In the genomic region with DNA sequence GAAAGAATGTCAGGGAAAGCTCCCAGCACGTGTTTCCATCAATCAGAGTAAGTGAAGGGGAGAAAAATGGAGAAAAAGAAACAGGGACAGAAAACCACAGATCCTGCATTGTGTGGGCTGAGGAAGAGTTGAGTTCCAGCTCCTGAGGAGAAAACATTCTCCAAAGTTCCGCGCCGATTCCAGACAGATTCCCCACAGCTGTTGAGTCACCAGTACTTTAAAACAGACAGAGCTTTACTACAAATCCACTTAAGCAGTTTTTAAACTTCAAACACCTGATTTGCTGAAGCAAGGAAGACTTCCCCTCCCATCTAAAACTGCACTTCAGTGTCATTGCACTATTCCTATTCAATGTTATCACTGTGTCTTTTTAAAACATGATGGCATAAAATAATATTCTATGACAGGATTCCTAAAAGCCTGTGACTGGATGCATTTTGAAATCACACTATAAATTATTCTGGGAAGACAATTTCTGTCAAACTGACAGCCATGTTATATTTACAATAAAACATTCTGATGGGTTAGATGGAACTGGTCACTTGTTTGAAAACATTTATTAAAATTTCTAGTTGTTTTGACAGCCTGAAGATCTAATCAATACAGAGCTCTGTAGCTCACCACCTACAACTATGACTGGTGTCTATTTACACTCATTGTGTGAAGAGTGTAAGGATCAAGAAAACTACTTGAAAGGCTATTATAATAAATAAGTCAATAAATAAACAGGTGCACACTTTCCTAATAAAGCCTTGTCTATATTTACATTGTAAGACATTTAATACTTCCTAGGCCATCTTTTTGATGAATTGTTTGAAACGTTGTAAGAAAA, we compare ENCODE assay signal across 8 cellular contexts.
DNase-seq lines count a peak whose midpoint lies in the region; ATAC-seq and TF ChIP-seq lines count a peak whose summit lies in the region.
"Had no signal": no experiment of that assay in that cellular context is flagged by ENCODE, and none has a peak within 500 bp of the region (broad histone marks: within the 10 kb centered on the region; RNA-seq: fewer than 3 reads in every experiment).

No MANE protein-coding gene starts in this region.

- H3K27ac ChIP-seq in tibial artery = peak overlapping the region; percentile 2 to 33

- H3K36me3 ChIP-seq in tibial artery = no peaks in the 10 kb centered on the region

- peaks cover 15% of the 10 kb centered on the region for H3K27me3 Mint-ChIP-seq in stimulated activated naive CD8-positive, alpha-beta T cell treated with anti-CD3 and anti-CD28 coated beads, Interleukin-15, amount 100 ng/mL, for 72 hours
- H3K27me3 Mint-ChIP-seq: T-helper 17 cell had no signal

- H3K9me3 ChIP-seq in tibial artery = no peaks in the 10 kb centered on the region

- peaks cover 0 to 24% (median 11%) of the 10 kb centered on the region in 4 donors for H3K4me1 ChIP-seq in tibial artery

- H3K4me1 Mint-ChIP-seq in stimulated activated naive CD8-positive, alpha-beta T cell treated with anti-CD3 and anti-CD28 coated beads, Interleukin-15, amount 100 ng/mL, for 72 hours = no peaks in the 10 kb centered on the region
- H3K4me1 Mint-ChIP-seq: T-helper 17 cell had no signal

- peak overlapping the region; percentile 9 to 37 for H3K4me3 ChIP-seq in cardiac fibroblast (replicated peaks in 1 of 2; ENCODE audit: low read depth in 2 of 2, low read length in 2 of 2)
- H3K4me3 ChIP-seq in tibial artery = peak overlapping the region in 1 of 2 donors; percentile 19

- DNase-seq in NCI-H1417 (lab: John Stamatoyannopoulos, UW) = peak in 2 of 3 experiments; percentile 22 to 80
- DNase-seq in cardiac fibroblast (ENCODE audit: low read depth in 2 of 2) = peak; percentile 65 to 67
- DNase-seq in kidney tubule cell (ENCODE audit: low spot score) = peak; percentile 14
- DNase-seq in tibial artery = peak in 1 of 2 donors; percentile 22
- no peak for DNase-seq in activated naive CD4-positive, alpha-beta T cell treated with anti-CD3 and anti-CD28 coated beads, Interleukin-2, amount 50 U/mL, for 16 hours
- no peak for DNase-seq in stimulated activated naive CD8-positive, alpha-beta T cell treated with anti-CD3 and anti-CD28 coated beads, Interleukin-15, amount 100 ng/mL, for 72 hours
- DNase-seq: T-helper 17 cell had no signal

- no peak for ATAC-seq in stimulated activated naive CD8-positive, alpha-beta T cell treated with anti-CD3 and anti-CD28 coated beads, Interleukin-15, amount 100 ng/mL, for 72 hours
- ATAC-seq in HG03175 (IDR thresholded peaks at IDR 0.05; ENCODE audit: unreplicated experiment) = no peak
- ATAC-seq: T-helper 17 cell had no signal

- no peaks in the 10 kb centered on the region for H3K9me3 Mint-ChIP-seq in stimulated activated naive CD8-positive, alpha-beta T cell treated with anti-CD3 and anti-CD28 coated beads, Interleukin-15, amount 100 ng/mL, for 72 hours

- intact Hi-C loops in tibial artery (cut with DNase I; ENCODE audit: low total_unique reads) = no loop called here

- no peak for TF ChIP-seq CTCF in cardiac fibroblast (IDR thresholded peaks at IDR 0.05; ENCODE audit: low read depth, low read length)
- TF ChIP-seq CTCF in tibial artery (IDR thresholded peaks at IDR 0.05) = no peak

- no peak overlapping the region for H3K4me3 Mint-ChIP-seq in stimulated activated naive CD8-positive, alpha-beta T cell treated with anti-CD3 and anti-CD28 coated beads, Interleukin-15, amount 100 ng/mL, for 72 hours
- H3K4me3 Mint-ChIP-seq: T-helper 17 cell had no signal

- H3K27ac Mint-ChIP-seq in stimulated activated naive CD8-positive, alpha-beta T cell treated with anti-CD3 and anti-CD28 coated beads, Interleukin-15, amount 100 ng/mL, for 72 hours = no peak overlapping the region
- H3K27ac Mint-ChIP-seq: T-helper 17 cell had no signal

- no peaks in the 10 kb centered on the region for H3K27me3 ChIP-seq in tibial artery

Comparison
In these comparisons a context has a peak if more than half of its experiments do, and no peak if none do; other contexts are left out.
1. DNase-seq: peak in NCI-H1417 (2 of 3), cardiac fibroblast (2 of 2) and kidney tubule cell (single experiment); none in activated naive CD4-positive, alpha-beta T cell treated with anti-CD3 and anti-CD28 coated beads, Interleukin-2, amount 50 U/mL, for 16 hours (single experiment) and stimulated activated naive CD8-positive, alpha-beta T cell treated with anti-CD3 and anti-CD28 coated beads, Interleukin-15, amount 100 ng/mL, for 72 hours (0 of 2).